Comparison of ENCODE assay signal across 26 cellular contexts in the genomic region with DNA sequence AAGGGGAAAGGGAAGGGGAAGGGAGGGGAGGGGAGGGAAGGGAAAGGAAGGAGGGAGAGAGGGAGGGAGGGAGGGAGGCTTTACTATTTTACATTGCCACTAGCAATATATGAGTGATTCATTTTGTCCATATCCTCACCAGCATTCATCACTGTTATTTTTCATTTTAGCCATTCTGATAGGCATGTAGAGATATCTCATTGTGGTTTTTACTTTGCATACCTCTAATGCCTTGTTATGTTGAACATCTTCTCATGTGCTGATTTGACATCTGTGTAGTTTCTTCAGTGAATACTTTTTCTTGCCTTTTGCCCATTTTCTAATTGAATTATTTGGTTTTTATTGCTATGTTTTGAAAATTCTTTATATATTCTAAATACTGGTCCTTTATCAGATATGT. TPM values are rescaled to one million over a fixed set of nuclear protein-coding genes. Genes with fewer than 3 reads are reported as not detected.
DNase-seq lines count a peak whose midpoint lies in the region; ATAC-seq and TF ChIP-seq lines count a peak whose summit lies in the region.
"Had no signal": no experiment of that assay in that cellular context is flagged by ENCODE, and none has a peak within 500 bp of the region (broad histone marks: within the 10 kb centered on the region; RNA-seq: fewer than 3 reads in every experiment).

No MANE protein-coding gene starts in this region.

- TF ChIP-seq POLR2A in ovary (IDR thresholded peaks at IDR 0.05): no peak

- peaks cover 16% of the 10 kb centered on the region for H3K27me3 Mint-ChIP-seq in HFFc6 (ENCODE audit: insufficient read depth)

- no peak for ATAC-seq in mucosa of descending colon
- ATAC-seq in GM18502 (IDR thresholded peaks at IDR 0.05; ENCODE audit: poor library complexity, unreplicated experiment): no peak
- ATAC-seq: GM12878, Right ventricle myocardium inferior had no signal

- H3K36me3 ChIP-seq in A673 (ENCODE audit: insufficient read depth, low read length, poor library complexity, severe bottlenecking): no peaks in the 10 kb centered on the region
- H3K36me3 ChIP-seq in mucosa of descending colon (ENCODE audit: low read depth): no peaks in the 10 kb centered on the region
- H3K36me3 ChIP-seq in ovary: no peaks in the 10 kb centered on the region
- H3K36me3 ChIP-seq: HAP-1, SJCRH30 had no signal

- no peaks in the 10 kb centered on the region for H3K4me1 Mint-ChIP-seq in HFFc6 (ENCODE audit: low read depth)

- no peak overlapping the region for H3K27ac Mint-ChIP-seq in HFFc6
- H3K27ac Mint-ChIP-seq: CD4-positive, alpha-beta memory T cell had no signal

- H3K27ac ChIP-seq in A673 (ENCODE audit: low read depth, low read length, poor library complexity, severe bottlenecking) (no peak overlapping the region), ovary (no peak overlapping the region)
- H3K27ac ChIP-seq: KMS-11, PC-9, SJCRH30 had no signal

- H3K27me3 ChIP-seq in A673 (replicated peaks; ENCODE audit: insufficient read depth, low read depth, low read length, poor library complexity) (no peaks in the 10 kb centered on the region), ovary (no peaks in the 10 kb centered on the region)
- H3K27me3 ChIP-seq: SJCRH30 had no signal

- H3K4me1 ChIP-seq in A673 (ENCODE audit: insufficient read depth, low read length, poor library complexity, severe bottlenecking): no peaks in the 10 kb centered on the region
- H3K4me1 ChIP-seq in mucosa of descending colon (ENCODE audit: low read depth): no peaks in the 10 kb centered on the region
- peaks cover 2% of the 10 kb centered on the region for H3K4me1 ChIP-seq in ovary (ENCODE audit: insufficient read depth)

- POLR2A ChIA-PET in A673 (lab: Charles Lee; ENCODE audit: low non-redundant PET): no interaction called here

- H3K4me3 Mint-ChIP-seq in HFFc6: no peak overlapping the region
- H3K4me3 Mint-ChIP-seq: CD4-positive, alpha-beta memory T cell had no signal

- no peaks in the 10 kb centered on the region for H3K9me3 Mint-ChIP-seq in HFFc6

- H3K36me3 Mint-ChIP-seq in HFFc6 (ENCODE audit: low read depth): no peaks in the 10 kb centered on the region
- H3K36me3 Mint-ChIP-seq: CD4-positive, alpha-beta memory T cell had no signal

- intact Hi-C loops in A673 (cut with micrococcal nuclease; ENCODE audit: unreplicated experiment): no loop called here
- intact Hi-C loops in mucosa of descending colon (cut with DNase I, micrococcal nuclease): no loop called here
- intact Hi-C loops in ovary (cut with DNase I): no loop called here

- DNase-seq in A673 (ENCODE audit: low spot score) (peak; percentile 32), HFFc6 (peak; percentile 7), amniotic epithelial cell (ENCODE audit: low read depth) (peak; percentile 58), iris pigment epithelial cell (ENCODE audit: low read depth) (peak; percentile 51), mucosa of descending colon (no peak), ovary (no peak)
- DNase-seq: C1 segment of cervical spinal cord; CD4-positive, alpha-beta memory T cell; COR-L47; DMS53; GDM1; GOT3; IMR-90; NCI-H1092 treated with DMSO at 0.1 percent for 48 hours; NCI-H1436; NCI-H187 treated with DMSO at 0.1 percent for 48 hours; NCI-H2107; NCI-H446 treated with DMSO at 0.1 percent for 48 hours; NCI-H526; PC-9 had no signal

- BruUV-seq in A673 (replicated peaks; lab: Mats Ljungman, UMichigan): no TSS peak

- CTCF ChIA-PET in A673 (lab: Charles Lee): no interaction called here

- TF ChIP-seq CTCF in A673 (conservative IDR thresholded peaks at IDR 0.05; ENCODE audit: low read depth, low read length): no peak
- TF ChIP-seq CTCF in HFFc6 (IDR thresholded peaks at IDR 0.05): no peak
- TF ChIP-seq CTCF in mucosa of descending colon (IDR thresholded peaks at IDR 0.05): no peak
- no peak for TF ChIP-seq CTCF in ovary (IDR thresholded peaks at IDR 0.05)

- H3K4me3 ChIP-seq in A673 (ENCODE audit: low read depth, low read length, poor library complexity, severe bottlenecking): no peak overlapping the region
- no peak overlapping the region for H3K4me3 ChIP-seq in mucosa of descending colon
- no peak overlapping the region for H3K4me3 ChIP-seq in ovary
- H3K4me3 ChIP-seq: GM12878, HAP-1, PC-9, SJCRH30 had no signal

- TF ChIP-seq EP300 in ovary (IDR thresholded peaks at IDR 0.05): no peak

- no peaks in the 10 kb centered on the region for H3K9me3 ChIP-seq in A673 (ENCODE audit: low read depth, low read length, poor library complexity, severe bottlenecking)
- H3K9me3 ChIP-seq in mucosa of descending colon: no peaks in the 10 kb centered on the region
- H3K9me3 ChIP-seq in ovary: no peaks in the 10 kb centered on the region
- H3K9me3 ChIP-seq: HAP-1, SJCRH30 had no signal

RNA-seq across cellular contexts. Expression of a gene that starts 52.7 kb away (rescaled TPM):
- total RNA-seq in A673 (2021) (15.2 and 15.5 TPM in 2 replicates), mucosa of descending colon (10 to 100 TPM; 14.8 to 18.0 (median 17.8) TPM), ovary (10 to 100 TPM; 12.1 to 21.1 (median 16.0) TPM)
- total RNA-seq in HFFc6 (2021; fragmentation: NEBNext Ultra II Directional; extraction: Animal tissue kit (Norgen Biotek cat#: 25700)): 10 to 100 TPM; 14.8 to 17.1 (median 16.1) TPM
- polyA plus RNA-seq in ovary: 10 to 100 TPM in 1 of 2 donors, 1 to 10 TPM in 1; 7.8 to 10.5 TPM

RNA-seq across cellular contexts. Expression of a gene that starts 55.5 kb away (rescaled TPM):
- total RNA-seq in A673 (2021) (83.5 and 96.9 TPM in 2 replicates), mucosa of descending colon (100 to 1,000 TPM in 2 of 3 donors, 10 to 100 TPM in 1; 94.3 to 160 (median 141) TPM), ovary (100 to 1,000 TPM in 3 of 7 donors, 10 to 100 TPM in 4; 87.8 to 132 (median 97.3) TPM)
- total RNA-seq in HFFc6 (2021; fragmentation: NEBNext Ultra II Directional; extraction: Animal tissue kit (Norgen Biotek cat#: 25700)): 100 to 1,000 TPM in 4 of 6 experiments, 10 to 100 TPM in 2; 98.3 to 122 (median 110) TPM
- 100 to 1,000 TPM; 133 to 147 TPM for polyA plus RNA-seq in ovary

Comparison
In these comparisons a context has a peak if more than half of its experiments do, and no peak if none do; other contexts are left out.
1. DNase-seq: peak in A673 (single experiment), HFFc6 (single experiment), amniotic epithelial cell (single experiment) and iris pigment epithelial cell (single experiment); none in mucosa of descending colon (0 of 3) and ovary (0 of 5).